ENCODE assay signal across 8 cellular contexts in the genomic region with DNA sequence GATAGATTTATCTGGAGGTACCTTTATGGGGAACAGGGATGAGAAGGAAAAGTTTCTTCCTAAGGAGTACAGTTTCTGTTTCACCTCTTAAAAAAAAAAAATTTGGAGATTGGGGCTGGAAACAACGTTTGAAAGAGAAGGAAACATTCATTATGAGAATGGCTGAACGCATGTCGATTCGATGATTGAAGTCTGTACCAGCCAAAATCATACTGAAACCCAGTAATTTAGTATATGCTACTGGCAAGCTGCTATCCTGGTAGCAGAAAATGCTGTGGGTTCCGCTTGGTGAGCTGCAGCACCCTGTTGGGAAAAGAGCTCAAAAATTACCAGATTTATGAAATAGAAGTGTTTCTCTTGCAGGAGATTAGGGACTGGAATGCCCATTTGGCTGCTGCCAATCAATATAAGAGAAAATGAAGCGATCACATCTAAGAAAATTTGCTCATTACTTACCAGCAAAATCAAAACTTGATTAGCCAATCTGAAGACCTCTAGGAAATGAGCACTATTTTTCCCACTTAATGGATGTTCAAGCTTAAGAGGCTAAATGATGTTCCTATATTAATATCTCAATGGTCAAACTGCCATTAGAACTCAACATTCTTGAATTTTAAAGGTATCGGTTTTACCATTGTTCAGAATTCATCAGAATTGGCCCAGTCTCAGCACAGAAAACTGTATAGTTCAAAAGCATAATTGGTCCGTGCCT. TPM values are rescaled to one million over a fixed set of nuclear protein-coding genes. Genes with fewer than 3 reads are reported as not detected.
A peak's percentile ranks its signal among the peaks of the same experiment; 100 is the strongest.
DNase-seq lines count a peak whose midpoint lies in the region; ATAC-seq and TF ChIP-seq lines count a peak whose summit lies in the region.

No MANE protein-coding gene starts in this region.

- H3K9ac ChIP-seq in mucosa of rectum (ENCODE audit: low read depth in 1 of 2, low read length in 2 of 2) = peak overlapping the region; percentile 97 to 99

- TF ChIP-seq CTCF in Calu3 (IDR thresholded peaks at IDR 0.05; ENCODE audit: unreplicated experiment) (no peak), MCF 10A (IDR thresholded peaks at IDR 0.05; ENCODE audit: unreplicated experiment) (no peak)

- CTCF ChIA-PET in Calu3 (lab: Charles Lee) (interaction anchor here (1.0 to 2.0 kb wide), 3 partner anchors 11 to 49 kb away, joined by 3 to 10 read pairs (median 7); no protein-coding TSS in a partner anchor), MCF 10A (lab: Yijun Ruan, JAX) (interaction anchor here (0.9 to 1.9 kb wide), 4 partner anchors 21 to 50 kb away, joined by 3 to 7 read pairs (median 4); no protein-coding TSS in a partner anchor)

- intact Hi-C loops in Calu3 (cut with micrococcal nuclease; ENCODE audit: unreplicated experiment) (loop anchor here (2.0 kb wide), 1 partner anchor 46 kb away; no protein-coding TSS in a partner anchor), MCF 10A (cut with micrococcal nuclease) (loop anchor here (1.0 to 5.0 kb wide), 3 partner anchors 46 to 198 kb away; no protein-coding TSS in a partner anchor)

- TSS peak; percentile 64 for BruUV-seq in Calu3 (replicated peaks; lab: Mats Ljungman, UMichigan)
- TSS peak; percentile 67 for BruUV-seq in MCF 10A (replicated peaks; lab: Mats Ljungman, UMichigan)

- no peaks in the 10 kb centered on the region for H3K27me3 ChIP-seq in mucosa of rectum (ENCODE audit: control insufficient read depth in 2 of 2, insufficient read depth in 2 of 2, low read length in 2 of 2)

- peak overlapping the region; percentile 100 for H3K27ac Mint-ChIP-seq in Calu3 (ENCODE audit: unreplicated experiment)
- peak overlapping the region; percentile 100 for H3K27ac Mint-ChIP-seq in MCF 10A (ENCODE audit: low read depth, unreplicated experiment)

- H3K4me1 Mint-ChIP-seq in Calu3 (ENCODE audit: low read depth, unreplicated experiment) (peaks cover 26% of the 10 kb centered on the region), MCF 10A (ENCODE audit: insufficient read depth, unreplicated experiment) (peaks cover 24% of the 10 kb centered on the region)

- H3K4me3 Mint-ChIP-seq in Calu3 (ENCODE audit: low read depth, unreplicated experiment) (peak overlapping the region; percentile 98), MCF 10A (ENCODE audit: unreplicated experiment) (peak overlapping the region; percentile 91)

- DNase-seq in Calu3 (no peak), LHCN-M2 (ENCODE audit: low read depth) (peak; percentile 38), MCF 10A (ENCODE audit: unreplicated experiment) (no peak), NCI-H1048 (lab: John Stamatoyannopoulos, UW) (no peak), NCI-H446 treated with DMSO at 0.1 percent for 48 hours (lab: John Stamatoyannopoulos, UW) (no peak), NCI-H345 treated with DMSO at 0.1 percent for 48 hours (lab: John Stamatoyannopoulos, UW; ENCODE audit: unreplicated experiment) (no peak)

- H3K27ac ChIP-seq in mucosa of rectum (ENCODE audit: low read depth in 2 of 2, low read length in 2 of 2) = peak overlapping the region; percentile 93 to 95

- H3K36me3 ChIP-seq in mucosa of rectum (ENCODE audit: control insufficient read depth in 2 of 2, insufficient read depth in 2 of 2, low read length in 2 of 2) = no peaks in the 10 kb centered on the region

- no peaks in the 10 kb centered on the region for H3K9me3 ChIP-seq in mucosa of rectum (ENCODE audit: control insufficient read depth in 2 of 2, low read length in 2 of 2)

- POLR2A ChIA-PET in MCF 10A (lab: Yijun Ruan, JAX) = interaction anchor here (0.5 to 2.0 kb wide), 20 partner anchors 8 to 582 kb away, joined by 3 to 83 read pairs (median 4); no protein-coding TSS in a partner anchor

- peak overlapping the region; percentile 95 to 96 for H3K4me3 ChIP-seq in mucosa of rectum (ENCODE audit: low read length in 2 of 2)

- no peaks in the 10 kb centered on the region for H3K27me3 Mint-ChIP-seq in Calu3 (ENCODE audit: unreplicated experiment)
- H3K27me3 Mint-ChIP-seq in MCF 10A (ENCODE audit: insufficient read depth, unreplicated experiment) = no peaks in the 10 kb centered on the region

- H3K4me1 ChIP-seq in mucosa of rectum (ENCODE audit: control insufficient read depth in 2 of 2, insufficient read depth in 2 of 2, low read length in 2 of 2) = peaks cover 12 to 25% of the 10 kb centered on the region in 2 donors

- H3K9me3 Mint-ChIP-seq in Calu3 (ENCODE audit: low read depth, unreplicated experiment) (no peaks in the 10 kb centered on the region), MCF 10A (ENCODE audit: unreplicated experiment) (no peaks in the 10 kb centered on the region)

- peak; percentile 30 for ATAC-seq in GM21390 (IDR thresholded peaks at IDR 0.05; ENCODE audit: unreplicated experiment)

- H3K36me3 Mint-ChIP-seq in Calu3 (ENCODE audit: insufficient read depth, unreplicated experiment) (peaks cover 64% of the 10 kb centered on the region), MCF 10A (ENCODE audit: insufficient read depth, unreplicated experiment) (peaks cover 13% of the 10 kb centered on the region)

RNA-seq across cellular contexts. Expression of a gene that starts 1.1 kb away (rescaled TPM):
- 1,388 and 1,455 TPM in 2 replicates for total RNA-seq in Calu3 (2022)
- total RNA-seq in LHCN-M2 (2014; rRNA removed) = 1,506 and 2,151 TPM in 2 replicates
- 564 TPM for polyA plus RNA-seq in LHCN-M2 (2012)
- total RNA-seq in MCF 10A (2022) = 680 and 703 TPM in 2 replicates
